9 cellular contexts compared by ENCODE assay signal in genomic region chr1:206558794-206559660, GRCh38. TPM values are rescaled to one million over a fixed set of nuclear protein-coding genes. Genes with fewer than 3 reads are reported as not detected.
A peak's percentile ranks its signal among the peaks of the same experiment; 100 is the strongest.
DNase-seq lines count a peak whose midpoint lies in the region; ATAC-seq and TF ChIP-seq lines count a peak whose summit lies in the region.
"Had no signal": no experiment of that assay in that cellular context is flagged by ENCODE, and none has a peak within 500 bp of the region (broad histone marks: within the 10 kb centered on the region; RNA-seq: fewer than 3 reads in every experiment).

No MANE protein-coding gene starts in this region.

- H3K4me1 Mint-ChIP-seq in CD4-positive, alpha-beta memory T cell = peaks cover 55 to 93% (median 67%) of the 10 kb centered on the region in 4 donors

- peak in 3 of 5 donors; percentile 29 to 39 (median 31) for DNase-seq in CD4-positive, alpha-beta memory T cell
- DNase-seq in Karpas-422 (peak; percentile 70), BE2C (no peak), iPS-NIHi11 (ENCODE audit: low spot score) (no peak)
- DNase-seq: activated CD8-positive, alpha-beta memory T cell treated with anti-CD3 and anti-CD28 coated beads, Interleukin-2, amount 50 U/mL, for 48 hours had no signal

- ATAC-seq in GM18498 (IDR thresholded peaks at IDR 0.05; ENCODE audit: unreplicated experiment) (no peak), HG03565 (IDR thresholded peaks at IDR 0.05; ENCODE audit: unreplicated experiment) (no peak)

- POLR2A ChIA-PET in CD4-positive, alpha-beta memory T cell (lab: Charles Lee; ENCODE audit: partially characterized antibody) = interaction anchor here (2.0 to 21.6 kb wide), 5 partner anchors 7 to 89 kb away, joined by 7 to 786 read pairs (median 19); partner anchors contain the start of genes EIF2D and IKBKE

- H3K4me2 ChIP-seq in Karpas-422 (ENCODE audit: low read depth, low read length, poor library complexity, severe bottlenecking) = peak overlapping the region; percentile 86
- peak overlapping the region; percentile 45 for H3K4me2 ChIP-seq in neural cell (ENCODE audit: low read length)

- H3K9ac ChIP-seq in Karpas-422 (ENCODE audit: low read length) (peak overlapping the region; percentile 89), neural cell (ENCODE audit: low read length) (peak overlapping the region; percentile 50)

- H3K27me3 ChIP-seq in CD4-positive, alpha-beta memory T cell (ENCODE audit: insufficient read depth, low read length) = no peaks in the 10 kb centered on the region
- H3K27me3 ChIP-seq in Karpas-422 (ENCODE audit: low read length) (no peaks in the 10 kb centered on the region), neural cell (ENCODE audit: insufficient read depth, low read depth, low read length) (no peaks in the 10 kb centered on the region), BE2C (peaks cover 6% of the 10 kb centered on the region)

- H3K27me3 Mint-ChIP-seq in CD4-positive, alpha-beta memory T cell = no peaks in the 10 kb centered on the region

- peaks cover 27 to 63% of the 10 kb centered on the region in 2 donors for H3K36me3 Mint-ChIP-seq in CD4-positive, alpha-beta memory T cell

- no peak for TF ChIP-seq EP300 in neural cell (conservative IDR thresholded peaks at IDR 0.05; ENCODE audit: poor library complexity, severe bottlenecking)

- H3K4me3 Mint-ChIP-seq in CD4-positive, alpha-beta memory T cell = peak overlapping the region; percentile 90 to 99 (median 98)

- peaks cover 0 to 2% (median 0%) of the 10 kb centered on the region in 8 donors for H3K9me3 Mint-ChIP-seq in CD4-positive, alpha-beta memory T cell

- peak overlapping the region; percentile 95 to 96 for H3K4me3 ChIP-seq in CD4-positive, alpha-beta memory T cell (ENCODE audit: low read length in 2 of 2)
- H3K4me3 ChIP-seq in Karpas-422 (ENCODE audit: low read length) (peak overlapping the region; percentile 85), neural cell (ENCODE audit: low read length) (peak overlapping the region; percentile 76), BE2C (ENCODE audit: low read depth, low read length) (no peak overlapping the region)

- no peaks in the 10 kb centered on the region for H3F3A ChIP-seq in neural cell (ENCODE audit: insufficient read depth, low read length, poor library complexity, severe bottlenecking)

- H3K27ac Mint-ChIP-seq in CD4-positive, alpha-beta memory T cell = peak overlapping the region; percentile 77 to 98 (median 96)

- no peaks in the 10 kb centered on the region for H4K20me1 ChIP-seq in Karpas-422 (ENCODE audit: insufficient read depth, low read depth, low read length)
- no peaks in the 10 kb centered on the region for H4K20me1 ChIP-seq in neural cell (ENCODE audit: insufficient read depth)

- intact Hi-C loops in CD4-positive, alpha-beta memory T cell (cut with micrococcal nuclease) = loop anchor here (10.0 kb wide), 1 partner anchor 1434 kb away; the partner anchor contains the start of gene RBBP5

- no peak for TF ChIP-seq RAD21 in neural cell (conservative IDR thresholded peaks at IDR 0.05)

- no peak overlapping the region for H2AFZ ChIP-seq in Karpas-422 (ENCODE audit: low read length)
- no peak overlapping the region for H2AFZ ChIP-seq in neural cell (ENCODE audit: low read depth, low read length)

- H3K9me2 ChIP-seq in Karpas-422 (replicated peaks; ENCODE audit: insufficient read depth, low read length) (no peaks in the 10 kb centered on the region), neural cell (ENCODE audit: insufficient read depth, low read length) (no peaks in the 10 kb centered on the region)

- H3K79me2 ChIP-seq in Karpas-422 (ENCODE audit: low read length) (peaks cover 52% of the 10 kb centered on the region), neural cell (replicated peaks; ENCODE audit: insufficient read depth, low read length) (no peaks in the 10 kb centered on the region)

- peaks cover 76% of the 10 kb centered on the region for H3K4me1 ChIP-seq in CD4-positive, alpha-beta memory T cell (ENCODE audit: insufficient read depth, low read length)
- peaks cover 52% of the 10 kb centered on the region for H3K4me1 ChIP-seq in Karpas-422 (ENCODE audit: low read length)
- H3K4me1 ChIP-seq in BE2C = no peaks in the 10 kb centered on the region

- CTCF ChIA-PET in CD4-positive, alpha-beta memory T cell (lab: Charles Lee; ENCODE audit: partially characterized antibody) = interaction anchor here (1.0 to 14.9 kb wide), 8 partner anchors 16 to 168 kb away, joined by 3 to 226 read pairs (median 4); partner anchors contain the start of gene EIF2D

- no peak for TF ChIP-seq CTCF in neural cell (IDR thresholded peaks at IDR 0.05; ENCODE audit: poor library complexity, severe bottlenecking)
- TF ChIP-seq CTCF in BE2C (IDR thresholded peaks at IDR 0.05; ENCODE audit: low read depth, low read length) = no peak

- H3K27ac ChIP-seq in CD4-positive, alpha-beta memory T cell (ENCODE audit: low read depth, low read length) = peak overlapping the region; percentile 77
- H3K27ac ChIP-seq in Karpas-422 (ENCODE audit: low read length) = peak overlapping the region; percentile 74
- peak overlapping the region; percentile 9 for H3K27ac ChIP-seq in angular gyrus (ENCODE audit: low read depth, low read length)
- peak overlapping the region; percentile 79 for H3K27ac ChIP-seq in neural cell (ENCODE audit: low read length)

- H3K9me3 ChIP-seq in CD4-positive, alpha-beta memory T cell (ENCODE audit: control insufficient read depth in 1 of 2, low read length in 2 of 2) = no peaks in the 10 kb centered on the region
- H3K9me3 ChIP-seq in Karpas-422 (ENCODE audit: low read length) (no peaks in the 10 kb centered on the region), neural cell (ENCODE audit: low read length) (no peaks in the 10 kb centered on the region), BE2C (no peaks in the 10 kb centered on the region)

- peaks cover 31% of the 10 kb centered on the region for H3K36me3 ChIP-seq in CD4-positive, alpha-beta memory T cell (ENCODE audit: insufficient read depth, low read length)
- H3K36me3 ChIP-seq in Karpas-422 (ENCODE audit: insufficient read depth, low read length) (peaks cover 12% of the 10 kb centered on the region; the same call in 1 of the 2 replicates), neural cell (ENCODE audit: insufficient read depth, low read length) (no peaks in the 10 kb centered on the region), BE2C (no peaks in the 10 kb centered on the region)

TF ChIP-seq in neural cell, 6 proteins besides CTCF, POLR2A, EP300 and RAD21:
- no peak for TF ChIP-seq MXI1 (conservative IDR thresholded peaks at IDR 0.05; ENCODE audit: poor library complexity, severe bottlenecking)
- no peak for TF ChIP-seq POLR2AphosphoS5 (IDR thresholded peaks at IDR 0.05)
- no peak for TF ChIP-seq SMC3 (conservative IDR thresholded peaks at IDR 0.05; ENCODE audit: poor library complexity)
- TF ChIP-seq EZH2 (IDR thresholded peaks at IDR 0.05; ENCODE audit: borderline replicate concordance, insufficient read depth, low read length, poor library complexity, severe bottlenecking) = no peak
- no peak for TF ChIP-seq REST (IDR thresholded peaks at IDR 0.05; ENCODE audit: borderline replicate concordance)
- TF ChIP-seq TAF1 (IDR thresholded peaks at IDR 0.05; ENCODE audit: low read depth) = no peak

RNA-seq across cellular contexts. Expression of gene RASSF5, which starts 51.7 kb away (rescaled TPM):
- 100 to 1,000 TPM; 186 to 190 TPM for total RNA-seq in CD4-positive, alpha-beta memory T cell
- polyA plus RNA-seq in CD4-positive, alpha-beta memory T cell = 100 to 1,000 TPM; 249 to 298 TPM
- 27.2 and 29.5 TPM in 2 replicates for total RNA-seq in Karpas-422 (2014; rRNA removed; shearing (Covaris generic); ENCODE audit: low replicate concordance)
- 3.2 and 4.0 TPM in 2 replicates for polyA plus RNA-seq in neural cell
- 6.5 and 8.5 TPM in 2 replicates for polyA minus RNA-seq in neural cell
- polyA plus RNA-seq in BE2C (2012; ENCODE audit: insufficient read depth, insufficient read length, low read depth) = 1.3 TPM

RNA-seq across cellular contexts. Expression of gene EIF2D, which starts 53.2 kb away (rescaled TPM):
- 10 to 100 TPM; 53.5 to 54.5 TPM for total RNA-seq in CD4-positive, alpha-beta memory T cell
- polyA plus RNA-seq in CD4-positive, alpha-beta memory T cell = 10 to 100 TPM; 33.5 to 38.9 TPM
- 51.8 and 106 TPM in 2 replicates for total RNA-seq in Karpas-422 (2014; rRNA removed; shearing (Covaris generic); ENCODE audit: low replicate concordance)
- polyA plus RNA-seq in neural cell = 36.1 and 37.1 TPM in 2 replicates
- polyA minus RNA-seq in neural cell = 18.0 and 20.3 TPM in 2 replicates
- 24.4 TPM for polyA plus RNA-seq in BE2C (2012; ENCODE audit: insufficient read depth, insufficient read length, low read depth)

Comparison
In these comparisons a context has a peak if more than half of its experiments do, and no peak if none do; other contexts are left out.
1. DNase-seq: peak in CD4-positive, alpha-beta memory T cell (3 of 5) and Karpas-422 (single experiment); none in BE2C (single experiment) and iPS-NIHi11 (single experiment).
2. H3K27ac ChIP-seq: peak in every context shown above with its lines; median percentile 79 in neural cell; 77 in CD4-positive, alpha-beta memory T cell; 74 in Karpas-422; 9 in angular gyrus.